ENCODE assay signal across 16 cellular contexts in the genomic region with DNA sequence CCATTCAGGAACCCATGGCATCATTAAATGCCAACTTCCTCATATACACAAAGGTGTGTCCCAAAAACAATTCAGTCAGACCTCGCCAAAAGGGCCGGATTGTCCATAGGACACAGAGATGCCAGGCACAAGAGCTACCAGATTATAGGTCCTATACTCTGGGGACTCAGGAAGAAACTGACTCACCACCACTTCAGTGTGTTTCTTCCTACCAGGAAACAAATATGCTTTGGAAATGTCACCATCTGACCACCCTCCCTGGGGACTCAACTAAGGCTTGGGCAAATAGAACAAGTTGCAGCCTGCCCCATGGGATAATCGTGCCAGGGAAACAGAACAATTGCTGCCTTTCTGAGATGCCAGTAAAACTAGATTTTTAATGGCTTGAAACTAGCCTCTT.
A peak's percentile ranks its signal among the peaks of the same experiment; 100 is the strongest.
DNase-seq lines count a peak whose midpoint lies in the region; ATAC-seq lines count a peak whose summit lies in the region.
"Had no signal": no experiment of that assay in that cellular context is flagged by ENCODE, and none has a peak within 500 bp of the region (broad histone marks: within the 10 kb centered on the region; RNA-seq: fewer than 3 reads in every experiment).

No MANE protein-coding gene starts in this region.

- peak; percentile 98 for DNase-seq in DMS79 (lab: John Stamatoyannopoulos, UW)
- peak; percentile 36 for DNase-seq in NCI-H2029 (lab: John Stamatoyannopoulos, UW)
- peak; percentile 56 for DNase-seq in NCI-H774 (lab: John Stamatoyannopoulos, UW)
- no peak for DNase-seq in DMS114 treated with DMSO at 0.1 percent for 48 hours (lab: John Stamatoyannopoulos, UW; ENCODE audit: unreplicated experiment)
- DNase-seq: activated CD4-positive, alpha-beta T cell treated with anti-CD3 and anti-CD28 coated beads, Interleukin-2, amount 50 U/mL, for 4 hours; activated effector memory CD4-positive, alpha-beta T cell treated with Interleukin-2 at 50 U/mL for 16 hours; CD4-positive, CD25-positive, alpha-beta regulatory T cell; effector CD4-positive, alpha-beta T cell; glutamatergic neuron; kidney glomerular epithelial cell; naive B cell; substantia nigra had no signal

- peak overlapping the region; percentile 36 to 52 for H3K27ac ChIP-seq in mucosa of rectum (ENCODE audit: low read depth in 2 of 2, low read length in 2 of 2)

- no peaks in the 10 kb centered on the region for H3K27me3 ChIP-seq in mucosa of rectum (ENCODE audit: control insufficient read depth in 2 of 2, insufficient read depth in 2 of 2, low read length in 2 of 2)

- no peaks in the 10 kb centered on the region for H3K36me3 ChIP-seq in mucosa of rectum (ENCODE audit: control insufficient read depth in 2 of 2, insufficient read depth in 2 of 2, low read length in 2 of 2)

- ATAC-seq in HG03460 (IDR thresholded peaks at IDR 0.05; ENCODE audit: unreplicated experiment) (no peak), GM21360 (IDR thresholded peaks at IDR 0.05; ENCODE audit: unreplicated experiment) (no peak), HG03045 (IDR thresholded peaks at IDR 0.05; ENCODE audit: unreplicated experiment) (no peak)

- no peak overlapping the region for H3K4me3 ChIP-seq in mucosa of rectum (ENCODE audit: low read length in 2 of 2)

- H3K9ac ChIP-seq in mucosa of rectum (ENCODE audit: low read depth in 1 of 2, low read length in 2 of 2), result no peak overlapping the region

- H3K4me1 ChIP-seq in mucosa of rectum (ENCODE audit: control insufficient read depth in 2 of 2, insufficient read depth in 2 of 2, low read length in 2 of 2), result peaks cover 11 to 21% of the 10 kb centered on the region in 2 donors

- H3K9me3 ChIP-seq in mucosa of rectum (ENCODE audit: control insufficient read depth in 2 of 2, low read length in 2 of 2), result no peaks in the 10 kb centered on the region
